Comparison of ENCODE assay signal across 21 cellular contexts in genomic region chr2:105962221-105962620, GRCh38.
"Had no signal": no experiment of that assay in that cellular context is flagged by ENCODE, and none has a peak within 500 bp of the region (broad histone marks: within the 10 kb centered on the region; RNA-seq: fewer than 3 reads in every experiment).

No MANE protein-coding gene starts in this region.

- H3K4me1 ChIP-seq: foreskin keratinocyte, psoas muscle, spleen, testis, tibial nerve, upper lobe of right lung, vagina had no signal

- DNase-seq: erythroblast; foreskin keratinocyte; left colon; psoas muscle; retina; spleen; stimulated activated CD4-positive, alpha-beta T cell treated with anti-CD3 and anti-CD28 coated beads, Interleukin-15, amount 100 ng/mL, for 24 hours; stimulated activated CD4-positive, alpha-beta T cell treated with anti-CD3 and anti-CD28 coated beads, Interleukin-1b, Interleukin-23, amount 100 ng/mL, for 48 hours; stimulated activated CD4-positive, alpha-beta T cell treated with anti-CD3 and anti-CD28 coated beads, Interleukin-4, amount 100 ng/mL, for 4 hours; stimulated activated naive B cell treated with anti-CD40 and anti-IgM and Interleukin-4, amounts not matched to agents 10 μg/mL and 1 μg/mL and 100 μg/mL, for 72 hours; stimulated activated naive CD8-positive, alpha-beta T cell treated with anti-CD3 and anti-CD28 coated beads, Interleukin-15, amount 100 ng/mL, for 72 hours; testis; upper lobe of right lung had no signal

- ATAC-seq: foreskin keratinocyte; left colon; natural killer cell treated with Interleukin-12 subunit alpha and Interleukin-12 subunit beta and Interleukin-15 and Interleukin-18, amount 100 ng/mL, for 72 hours; psoas muscle; sciatic nerve; stimulated activated naive B cell treated with anti-CD40 and anti-IgM and Interleukin-4, amounts not matched to agents 10 μg/mL and 1 μg/mL and 100 μg/mL, for 72 hours; stimulated activated naive CD8-positive, alpha-beta T cell treated with anti-CD3 and anti-CD28 coated beads, Interleukin-15, amount 100 ng/mL, for 72 hours; upper lobe of right lung had no signal

- FAIRE-seq: colon, endothelial cell of umbilical vein had no signal

- H3K27me3 Mint-ChIP-seq: dendritic cell treated with granulocyte-macrophage colony-stimulating factor and Interleukin-4, amounts not matched to agents 40 ng/mL and 50 ng/mL, for 4 days; stimulated activated naive CD8-positive, alpha-beta T cell treated with anti-CD3 and anti-CD28 coated beads, Interleukin-15, amount 100 ng/mL, for 72 hours had no signal

- H3K4me1 Mint-ChIP-seq: stimulated activated naive B cell treated with anti-CD40 and anti-IgM and Interleukin-4, amounts not matched to agents 10 μg/mL and 1 μg/mL and 100 μg/mL, for 72 hours; stimulated activated naive CD8-positive, alpha-beta T cell treated with anti-CD3 and anti-CD28 coated beads, Interleukin-15, amount 100 ng/mL, for 72 hours had no signal

- H3K4me3 ChIP-seq: psoas muscle, spleen, testis, tibial nerve, upper lobe of right lung, vagina had no signal

- H3K27ac ChIP-seq: foreskin keratinocyte, neutrophil, psoas muscle, spleen, testis, tibial nerve, upper lobe of right lung, vagina had no signal

- H3K36me3 ChIP-seq: neutrophil, spleen, tibial nerve, upper lobe of right lung, vagina had no signal

- H3K9me3 ChIP-seq: neutrophil, psoas muscle, spleen, testis, tibial nerve, upper lobe of right lung, vagina had no signal

- H3K9me3 Mint-ChIP-seq: dendritic cell treated with granulocyte-macrophage colony-stimulating factor and Interleukin-4, amounts not matched to agents 40 ng/mL and 50 ng/mL, for 4 days; natural killer cell treated with Interleukin-12 subunit alpha and Interleukin-12 subunit beta and Interleukin-15 and Interleukin-18, amount 100 ng/mL, for 72 hours; stimulated activated naive CD8-positive, alpha-beta T cell treated with anti-CD3 and anti-CD28 coated beads, Interleukin-15, amount 100 ng/mL, for 72 hours had no signal

- H3K36me3 Mint-ChIP-seq: natural killer cell treated with Interleukin-12 subunit alpha and Interleukin-12 subunit beta and Interleukin-15 and Interleukin-18, amount 100 ng/mL, for 72 hours had no signal

- H3K27me3 ChIP-seq: neutrophil, spleen, testis, tibial nerve, upper lobe of right lung, vagina had no signal

- H3K27ac Mint-ChIP-seq: dendritic cell treated with granulocyte-macrophage colony-stimulating factor and Interleukin-4, amounts not matched to agents 40 ng/mL and 50 ng/mL, for 4 days; natural killer cell treated with Interleukin-12 subunit alpha and Interleukin-12 subunit beta and Interleukin-15 and Interleukin-18, amount 100 ng/mL, for 72 hours; stimulated activated naive B cell treated with anti-CD40 and anti-IgM and Interleukin-4, amounts not matched to agents 10 μg/mL and 1 μg/mL and 100 μg/mL, for 72 hours; stimulated activated naive CD8-positive, alpha-beta T cell treated with anti-CD3 and anti-CD28 coated beads, Interleukin-15, amount 100 ng/mL, for 72 hours had no signal

- H3K4me3 Mint-ChIP-seq: dendritic cell treated with granulocyte-macrophage colony-stimulating factor and Interleukin-4, amounts not matched to agents 40 ng/mL and 50 ng/mL, for 4 days; natural killer cell treated with Interleukin-12 subunit alpha and Interleukin-12 subunit beta and Interleukin-15 and Interleukin-18, amount 100 ng/mL, for 72 hours; stimulated activated naive B cell treated with anti-CD40 and anti-IgM and Interleukin-4, amounts not matched to agents 10 μg/mL and 1 μg/mL and 100 μg/mL, for 72 hours; stimulated activated naive CD8-positive, alpha-beta T cell treated with anti-CD3 and anti-CD28 coated beads, Interleukin-15, amount 100 ng/mL, for 72 hours had no signal
